8 cellular contexts compared by ENCODE assay signal in genomic region chr17:43766413-43767052, GRCh38. TPM values are rescaled to one million over a fixed set of nuclear protein-coding genes. Genes with fewer than 3 reads are reported as not detected.
DNase-seq lines count a peak whose midpoint lies in the region; ATAC-seq lines count a peak whose summit lies in the region.

No MANE protein-coding gene starts in this region.

- intact Hi-C loops in Right ventricle myocardium superior (cut with DNase I): no loop called here

- peak; percentile 9 for DNase-seq in activated CD4-positive, CD25-positive, alpha-beta regulatory T cell treated with anti-CD3 and anti-CD28 coated beads, Interleukin-2, amount 50 U/mL, for 16 hours (ENCODE audit: low read depth, low spot score)
- DNase-seq in activated CD4-positive, CD25-positive, alpha-beta regulatory T cell treated with anti-CD3 and anti-CD28 coated beads, Interleukin-2, amount 50 U/mL, for 72 hours: no peak
- peak; percentile 49 for DNase-seq in NCI-H345 (lab: John Stamatoyannopoulos, UW)
- DNase-seq in activated T-cell treated with anti-CD3 and anti-CD28 coated beads, Interleukin-2, amount 50 U/mL, for 72 hours: peak; percentile 35 to 44
- peak; percentile 80 for DNase-seq in Right ventricle myocardium superior
- DNase-seq in putamen (ENCODE audit: low spot score): peak; percentile 46
- DNase-seq in NOMO-1 treated with DMSO at 0.1 percent for 48 hours (lab: John Stamatoyannopoulos, UW; ENCODE audit: unreplicated experiment): no peak

- H3K36me3 Mint-ChIP-seq in activated T-cell treated with anti-CD3 and anti-CD28 coated beads, Interleukin-2, amount 50 U/mL, for 72 hours (ENCODE audit: insufficient read depth in 2 of 2): no peaks in the 10 kb centered on the region

- no peaks in the 10 kb centered on the region for H3K27me3 Mint-ChIP-seq in activated T-cell treated with anti-CD3 and anti-CD28 coated beads, Interleukin-2, amount 50 U/mL, for 72 hours (ENCODE audit: low read depth)

- ATAC-seq in activated T-cell treated with anti-CD3 and anti-CD28 coated beads, Interleukin-2, amount 50 U/mL, for 72 hours (replicated peaks in 1 of 2): no peak
- ATAC-seq in Right ventricle myocardium superior (ENCODE audit: poor library complexity): peak; percentile 9
- ATAC-seq in HG03039 (IDR thresholded peaks at IDR 0.05; ENCODE audit: unreplicated experiment): no peak

- no peaks in the 10 kb centered on the region for H3K4me1 Mint-ChIP-seq in activated T-cell treated with anti-CD3 and anti-CD28 coated beads, Interleukin-2, amount 50 U/mL, for 72 hours (ENCODE audit: low read depth)

- H3K27ac Mint-ChIP-seq in activated T-cell treated with anti-CD3 and anti-CD28 coated beads, Interleukin-2, amount 50 U/mL, for 72 hours: no peak overlapping the region

- no peak overlapping the region for H3K4me3 Mint-ChIP-seq in activated T-cell treated with anti-CD3 and anti-CD28 coated beads, Interleukin-2, amount 50 U/mL, for 72 hours

- no peaks in the 10 kb centered on the region for H3K9me3 Mint-ChIP-seq in activated T-cell treated with anti-CD3 and anti-CD28 coated beads, Interleukin-2, amount 50 U/mL, for 72 hours

RNA-seq across cellular contexts. Expression of gene SOST, which starts 7.9 kb away (rescaled TPM):
- not detected for total RNA-seq in activated T-cell treated with anti-CD3 and anti-CD28 coated beads, Interleukin-2, amount 50 U/mL, for 72 hours
- not detected for total RNA-seq in Right ventricle myocardium superior

RNA-seq across cellular contexts. Expression of gene DUSP3, which starts 12.2 kb away (rescaled TPM):
- 10 to 100 TPM in 1 of 2 donors, 1 to 10 TPM in 1; 9.2 to 11.0 TPM for total RNA-seq in activated T-cell treated with anti-CD3 and anti-CD28 coated beads, Interleukin-2, amount 50 U/mL, for 72 hours
- total RNA-seq in Right ventricle myocardium superior: 224 TPM

RNA-seq across cellular contexts. Expression of gene CFAP97D1, which starts 13.7 kb away (rescaled TPM):
- not detected for total RNA-seq in activated T-cell treated with anti-CD3 and anti-CD28 coated beads, Interleukin-2, amount 50 U/mL, for 72 hours
- total RNA-seq in Right ventricle myocardium superior: not detected

Comparison
In these comparisons a context has a peak if more than half of its experiments do, and no peak if none do; other contexts are left out.
1. DNase-seq: peak in activated CD4-positive, CD25-positive, alpha-beta regulatory T cell treated with anti-CD3 and anti-CD28 coated beads, Interleukin-2, amount 50 U/mL, for 16 hours (single experiment), NCI-H345 (single experiment), activated T-cell treated with anti-CD3 and anti-CD28 coated beads, Interleukin-2, amount 50 U/mL, for 72 hours (2 of 2), Right ventricle myocardium superior (single experiment) and putamen (single experiment); none in activated CD4-positive, CD25-positive, alpha-beta regulatory T cell treated with anti-CD3 and anti-CD28 coated beads, Interleukin-2, amount 50 U/mL, for 72 hours (single experiment) and NOMO-1 treated with DMSO at 0.1 percent for 48 hours (single experiment).
2. RNA of gene DUSP3, which starts 12.2 kb away (total RNA-seq): 224 TPM in Right ventricle myocardium superior (single experiment); 9.2 to 11.0 TPM in activated T-cell treated with anti-CD3 and anti-CD28 coated beads, Interleukin-2, amount 50 U/mL, for 72 hours; every median in the first group is over 10 times any median in the second.